Comparison of ENCODE assay signal across 13 cellular contexts in the genomic region with DNA sequence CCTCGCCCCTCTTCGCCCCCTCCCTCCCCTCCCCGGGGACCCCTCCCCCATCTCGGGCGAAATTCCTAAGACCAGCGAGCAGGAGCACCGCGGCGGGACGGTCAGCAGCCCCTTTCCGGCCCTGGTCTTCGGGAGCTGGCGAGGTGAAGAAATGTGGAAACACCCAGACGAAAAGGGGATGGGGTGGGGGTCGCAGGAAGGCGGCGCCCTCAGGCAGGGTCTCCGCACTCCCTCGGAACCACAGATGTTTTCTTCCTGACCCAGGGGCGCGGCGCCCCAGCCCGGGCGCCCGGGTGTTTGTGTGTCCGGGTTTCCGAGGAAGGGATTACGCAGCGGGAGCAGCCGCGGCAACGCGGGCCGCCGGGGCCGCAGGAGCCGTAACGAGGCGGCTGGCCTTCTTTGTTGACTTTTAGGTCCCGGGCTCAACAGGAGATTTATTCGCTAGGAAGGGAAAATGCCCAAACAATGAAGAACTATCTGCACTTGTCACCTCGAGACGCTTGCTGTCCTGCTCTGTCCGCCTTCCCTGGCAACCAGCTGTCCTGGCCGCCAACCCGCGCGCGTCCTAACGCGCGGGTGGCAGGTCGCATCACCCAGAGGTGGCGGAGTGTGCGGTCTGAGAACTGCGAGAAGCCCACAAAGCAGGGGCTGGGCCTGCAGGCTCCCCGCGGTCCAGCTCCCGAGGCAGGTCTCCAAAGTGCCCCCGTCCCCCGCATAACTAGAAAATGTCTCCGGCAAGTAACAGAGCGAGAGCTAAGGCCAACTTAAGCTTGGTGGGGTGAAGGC. TPM values are rescaled to one million over a fixed set of nuclear protein-coding genes. Genes with fewer than 3 reads are reported as not detected.
DNase-seq lines count a peak whose midpoint lies in the region; ATAC-seq lines count a peak whose summit lies in the region.
"Had no signal": no experiment of that assay in that cellular context is flagged by ENCODE, and none has a peak within 500 bp of the region (broad histone marks: within the 10 kb centered on the region; RNA-seq: fewer than 3 reads in every experiment).

No MANE protein-coding gene starts in this region.

- no peak for ATAC-seq in HG03025 (IDR thresholded peaks at IDR 0.05; ENCODE audit: low FRiP score, unreplicated experiment)
- no peak for ATAC-seq in activated CD8-positive, alpha-beta memory T cell treated with anti-CD3 and anti-CD28 coated beads, Interleukin-2, amount 10 ng/mL, durations not matched to agents 7 days and 5 days
- no peak for ATAC-seq in HG03439 (IDR thresholded peaks at IDR 0.05; ENCODE audit: unreplicated experiment)

- H3K4me2 ChIP-seq in GM23248 (ENCODE audit: unreplicated experiment) = no peak overlapping the region
- H3K4me2 ChIP-seq in trophoblast cell (ENCODE audit: low read length) = peak overlapping the region; percentile 72

- no peaks in the 10 kb centered on the region for H4K20me1 ChIP-seq in GM23248 (ENCODE audit: insufficient read depth)

- no peak overlapping the region for H3K4me3 Mint-ChIP-seq in activated CD8-positive, alpha-beta memory T cell treated with anti-CD3 and anti-CD28 coated beads, Interleukin-2, amount 10 ng/mL, durations not matched to agents 7 days and 5 days

- H3K4ac ChIP-seq in trophoblast cell (ENCODE audit: low read depth, low read length) = no peak overlapping the region

- H3K18ac ChIP-seq in trophoblast cell (ENCODE audit: low read length) = no peak overlapping the region

- H3K36me3 Mint-ChIP-seq in activated CD8-positive, alpha-beta memory T cell treated with anti-CD3 and anti-CD28 coated beads, Interleukin-2, amount 10 ng/mL, durations not matched to agents 7 days and 5 days = peaks cover 2% of the 10 kb centered on the region

- no peak overlapping the region for H3K23ac ChIP-seq in trophoblast cell (ENCODE audit: low read length)

- H3K4me1 Mint-ChIP-seq in activated CD8-positive, alpha-beta memory T cell treated with anti-CD3 and anti-CD28 coated beads, Interleukin-2, amount 10 ng/mL, durations not matched to agents 7 days and 5 days = peaks cover 1% of the 10 kb centered on the region

- H3K14ac ChIP-seq in trophoblast cell (ENCODE audit: low read length) = no peak overlapping the region

- H3K27ac ChIP-seq in GM23248 = no peak overlapping the region
- H3K27ac ChIP-seq in esophagus (ENCODE audit: low read depth in 2 of 2, low read length in 1 of 2) = peak overlapping the region; percentile 84 to 89
- no peak overlapping the region for H3K27ac ChIP-seq in trophoblast cell (ENCODE audit: low read depth, low read length)

- H4K91ac ChIP-seq in trophoblast cell (ENCODE audit: low read depth, low read length) = no peak overlapping the region

- H3K9me3 Mint-ChIP-seq in activated CD8-positive, alpha-beta memory T cell treated with anti-CD3 and anti-CD28 coated beads, Interleukin-2, amount 10 ng/mL, durations not matched to agents 7 days and 5 days (ENCODE audit: low read depth) = peaks cover 2% of the 10 kb centered on the region

- no peak overlapping the region for H3K9ac ChIP-seq in GM23248
- no peak overlapping the region for H3K9ac ChIP-seq in trophoblast cell (ENCODE audit: low read length)

- no peaks in the 10 kb centered on the region for H3K9me2 ChIP-seq in GM23248 (ENCODE audit: insufficient read depth)

- no peaks in the 10 kb centered on the region for H3K79me1 ChIP-seq in trophoblast cell (ENCODE audit: low read length)

- H3K27me3 ChIP-seq in GM23248 (replicated peaks; ENCODE audit: insufficient read depth) (peaks cover 91% of the 10 kb centered on the region), esophagus (ENCODE audit: control insufficient read depth in 1 of 2, insufficient read depth in 2 of 2, low read length in 2 of 2) (no peaks in the 10 kb centered on the region), trophoblast cell (ENCODE audit: insufficient read depth, low read length) (peaks cover 74% of the 10 kb centered on the region)

- no peak overlapping the region for H3K27ac Mint-ChIP-seq in activated CD8-positive, alpha-beta memory T cell treated with anti-CD3 and anti-CD28 coated beads, Interleukin-2, amount 10 ng/mL, durations not matched to agents 7 days and 5 days

- H2BK5ac ChIP-seq in trophoblast cell (ENCODE audit: low read depth, low read length, poor library complexity) = no peak overlapping the region

- H2BK12ac ChIP-seq in trophoblast cell (ENCODE audit: low read length) = no peak overlapping the region

- H3K27me3 Mint-ChIP-seq in activated CD8-positive, alpha-beta memory T cell treated with anti-CD3 and anti-CD28 coated beads, Interleukin-2, amount 10 ng/mL, durations not matched to agents 7 days and 5 days = peaks cover 73% of the 10 kb centered on the region

- no peak overlapping the region for H4K12ac ChIP-seq in trophoblast cell (ENCODE audit: low read depth, low read length)

- in situ Hi-C loops in GM23248 (cut with MboI) = no loop called here

- CTCF ChIA-PET in activated CD8-positive, alpha-beta memory T cell treated with anti-CD3 and anti-CD28 coated beads, Interleukin-2, amount 10 ng/mL, durations not matched to agents 7 days and 5 days (lab: Charles Lee) = interaction anchor here (0.8 kb wide), 1 partner anchor 11 kb away, joined by 3 read pairs; no protein-coding TSS in a partner anchor

- H3K79me2 ChIP-seq in GM23248 (ENCODE audit: insufficient read depth) = no peaks in the 10 kb centered on the region
- H3K79me2 ChIP-seq in trophoblast cell (ENCODE audit: control insufficient read depth, insufficient read depth, low read length, poor library complexity) = no peaks in the 10 kb centered on the region

- DNase-seq in GM23248 (peak; percentile 26), NCI-H2196 (lab: John Stamatoyannopoulos, UW; ENCODE audit: unreplicated experiment) (peak; percentile 45), trophoblast cell (no peak)
- DNase-seq in activated CD4-positive, alpha-beta T cell treated with anti-CD3 and anti-CD28 coated beads for 1 hour = no peak
- no peak for DNase-seq in activated CD8-positive, alpha-beta memory T cell treated with anti-CD3 and anti-CD28 coated beads, Interleukin-2, amount 10 ng/mL, durations not matched to agents 7 days and 5 days
- DNase-seq: activated T-cell treated with anti-CD3 and anti-CD28 coated beads for 4 hours; effector CD8-positive, alpha-beta T cell; midbrain; NCI-H1436; stimulated activated CD4-positive, alpha-beta T cell treated with anti-CD3 and anti-CD28 coated beads, Interleukin-4, amount 100 ng/mL, for 1 hour had no signal

- H3F3A ChIP-seq in GM23248 (ENCODE audit: insufficient read depth) = no peaks in the 10 kb centered on the region

- H3K36me3 ChIP-seq in GM23248 (ENCODE audit: low read depth) (no peaks in the 10 kb centered on the region), esophagus (ENCODE audit: control insufficient read depth in 2 of 2, insufficient read depth in 2 of 2, low read length in 1 of 2) (peaks cover 0 to 2% of the 10 kb centered on the region in 2 donors), trophoblast cell (ENCODE audit: control insufficient read depth in 1 of 2, insufficient read depth in 2 of 2, low read length in 2 of 2) (no peaks in the 10 kb centered on the region)

- no peak overlapping the region for H4K8ac ChIP-seq in trophoblast cell (ENCODE audit: low read depth, low read length)

- no peaks in the 10 kb centered on the region for H3K9me3 ChIP-seq in GM23248 (ENCODE audit: low read depth)
- H3K9me3 ChIP-seq in esophagus (ENCODE audit: control insufficient read depth in 2 of 2, insufficient read depth in 1 of 2, low read depth in 1 of 2, low read length in 1 of 2) = no peaks in the 10 kb centered on the region
- peaks cover 16% of the 10 kb centered on the region for H3K9me3 ChIP-seq in trophoblast cell (ENCODE audit: insufficient read depth, low read depth, low read length)

- no peaks in the 10 kb centered on the region for H3K4me1 ChIP-seq in GM23248 (ENCODE audit: insufficient read depth)
- H3K4me1 ChIP-seq in esophagus (ENCODE audit: control insufficient read depth in 2 of 2, insufficient read depth in 2 of 2, low read length in 1 of 2) = peaks cover 0 to 2% of the 10 kb centered on the region in 2 donors
- peaks cover 20 to 26% of the 10 kb centered on the region in 2 experiments for H3K4me1 ChIP-seq in trophoblast cell (ENCODE audit: control insufficient read depth in 1 of 2, insufficient read depth in 2 of 2, low read length in 2 of 2)

- H3K4me3 ChIP-seq in GM23248 (no peak overlapping the region), esophagus (ENCODE audit: low read depth in 1 of 2, low read length in 2 of 2) (peak overlapping the region; percentile 48 to 52), trophoblast cell (ENCODE audit: low read depth, low read length) (no peak overlapping the region)

- peak overlapping the region; percentile 21 for H2AFZ ChIP-seq in GM23248
- no peak overlapping the region for H2AFZ ChIP-seq in trophoblast cell (ENCODE audit: insufficient read depth, low read length, poor library complexity)

- WGBS in GM23248 (ENCODE audit: low coverage in 1 of 2, low lambda C conversion rate in 2 of 2, missing lambda C conversion rate in 2 of 2), 2 experiments = 9 to 12% methylated on average over 59 to 62 of the region's 63 CpGs
- 5 to 6% methylated on average over 61 to 63 of the region's 63 CpGs for WGBS in esophagus, 2 donors
- no CpG with 5 or more reads among the region's 63 CpGs for WGBS in trophoblast cell (ENCODE audit: extremely low coverage, insufficient coverage, insufficient read length)

- no peak overlapping the region for H2AK5ac ChIP-seq in trophoblast cell (ENCODE audit: low read length)

- no peak overlapping the region for H2BK120ac ChIP-seq in trophoblast cell (ENCODE audit: insufficient read depth, low read length, poor library complexity)

RNA-seq across cellular contexts. Expression of a gene that starts 7.0 kb away (rescaled TPM):
- total RNA-seq in GM23248 (2014; rRNA removed; shearing (Covaris generic)) = not detected in 2 replicates
- polyA plus RNA-seq in GM23248 (2016; fragmentation: Nextera tagmentation; extraction: Ambion mirVana) (0.10 TPM in 1 of 2 replicates, not detected in the other), esophagus (10 to 100 TPM in 1 of 2 donors, 1 to 10 TPM in 1; 9.5 to 10.1 TPM)
- polyA plus RNA-seq in trophoblast cell (2013) = 2.5 and 2.7 TPM in 2 replicates
- not detected for total RNA-seq in activated CD8-positive, alpha-beta memory T cell treated with anti-CD3 and anti-CD28 coated beads, Interleukin-2, amount 10 ng/mL, durations not matched to agents 7 days and 5 days

RNA-seq across cellular contexts. Expression of a gene that starts 7.4 kb away (rescaled TPM):
- total RNA-seq in GM23248 (2014; rRNA removed; shearing (Covaris generic)) = not detected in 2 replicates
- polyA plus RNA-seq in GM23248 (2016; fragmentation: Nextera tagmentation; extraction: Ambion mirVana) (not detected in 2 replicates), esophagus (1 to 10 TPM in 1 of 2 donors, under 1 TPM in 1; 0.27 to 2.4 TPM)
- polyA plus RNA-seq in trophoblast cell (2013) = 0.10 and 0.11 TPM in 2 replicates
- not detected for total RNA-seq in activated CD8-positive, alpha-beta memory T cell treated with anti-CD3 and anti-CD28 coated beads, Interleukin-2, amount 10 ng/mL, durations not matched to agents 7 days and 5 days

Comparison
In these comparisons a context has a peak if more than half of its experiments do, and no peak if none do; other contexts are left out.
1. DNase-seq: peak in GM23248 (single experiment) and NCI-H2196 (single experiment); none in trophoblast cell (0 of 2), activated CD4-positive, alpha-beta T cell treated with anti-CD3 and anti-CD28 coated beads for 1 hour (single experiment) and activated CD8-positive, alpha-beta memory T cell treated with anti-CD3 and anti-CD28 coated beads, Interleukin-2, amount 10 ng/mL, durations not matched to agents 7 days and 5 days (single experiment).
2. H3K27ac ChIP-seq: peak in esophagus (2 of 2); none in GM23248 (single experiment) and trophoblast cell (single experiment).
3. H3K4me3 ChIP-seq: peak in esophagus (2 of 2); none in GM23248 (single experiment) and trophoblast cell (single experiment).